19 cellular contexts compared by ENCODE assay signal in genomic region chr11:70322653-70323052, GRCh38.
"Had no signal": no experiment of that assay in that cellular context is flagged by ENCODE, and none has a peak within 500 bp of the region (broad histone marks: within the 10 kb centered on the region; RNA-seq: fewer than 3 reads in every experiment).

No MANE protein-coding gene starts in this region.

- H3K27me3 Mint-ChIP-seq: activated CD8-positive, alpha-beta T cell treated with anti-CD3 and anti-CD28 coated beads for 36 hours; activated naive CD8-positive, alpha-beta T cell treated with anti-CD3 and anti-CD28 coated beads, Interleukin-2, amount 50 U/mL, for 24 hours; central memory CD8-positive, alpha-beta T cell; T-cell had no signal

- H3K4me3 ChIP-seq: tibial nerve, vagina had no signal

- H3K27me3 ChIP-seq: tibial nerve, vagina had no signal

- ATAC-seq: activated CD8-positive, alpha-beta T cell treated with anti-CD3 and anti-CD28 coated beads for 36 hours; activated naive CD8-positive, alpha-beta T cell treated with anti-CD3 and anti-CD28 coated beads, Interleukin-2, amount 50 U/mL, for 24 hours; activated T-cell treated with anti-CD3 and anti-CD28 coated beads, Interleukin-2, amount 50 U/mL, for 72 hours; left cardiac atrium; T-cell had no signal

- H3K4me1 ChIP-seq: vagina had no signal

- H3K27ac ChIP-seq: vagina, WERI-Rb-1 had no signal

- H3K4me3 Mint-ChIP-seq: activated CD8-positive, alpha-beta T cell treated with anti-CD3 and anti-CD28 coated beads for 36 hours; activated naive CD8-positive, alpha-beta T cell treated with anti-CD3 and anti-CD28 coated beads, Interleukin-2, amount 50 U/mL, for 24 hours; activated T-cell treated with anti-CD3 and anti-CD28 coated beads, Interleukin-2, amount 50 U/mL, for 72 hours; central memory CD8-positive, alpha-beta T cell; T-cell had no signal

- H3K27ac Mint-ChIP-seq: activated CD8-positive, alpha-beta T cell treated with anti-CD3 and anti-CD28 coated beads for 36 hours; activated naive CD8-positive, alpha-beta T cell treated with anti-CD3 and anti-CD28 coated beads, Interleukin-2, amount 50 U/mL, for 24 hours; activated T-cell treated with anti-CD3 and anti-CD28 coated beads, Interleukin-2, amount 50 U/mL, for 72 hours; T-cell had no signal

- H3K9me3 ChIP-seq: tibial nerve, vagina had no signal

- H3K9me3 Mint-ChIP-seq: activated CD8-positive, alpha-beta T cell treated with anti-CD3 and anti-CD28 coated beads for 36 hours; activated naive CD8-positive, alpha-beta T cell treated with anti-CD3 and anti-CD28 coated beads, Interleukin-2, amount 50 U/mL, for 24 hours; activated T-cell treated with anti-CD3 and anti-CD28 coated beads, Interleukin-2, amount 50 U/mL, for 72 hours; central memory CD8-positive, alpha-beta T cell; T-cell had no signal

- DNase-seq: activated CD4-positive, alpha-beta T cell treated with anti-CD3 and anti-CD28 coated beads for 4 hours; activated CD8-positive, alpha-beta memory T cell treated with anti-CD3 and anti-CD28 coated beads, Interleukin-2, amount 50 U/mL, for 4 hours; activated CD8-positive, alpha-beta T cell treated with anti-CD3 and anti-CD28 coated beads for 36 hours; activated gamma-delta T cell treated with Interleukin-2 at 50 U/mL for 16 hours; activated naive CD8-positive, alpha-beta T cell treated with anti-CD3 and anti-CD28 coated beads, Interleukin-2, amount 50 U/mL, for 24 hours; activated T-cell treated with anti-CD3 and anti-CD28 coated beads, Interleukin-2, amount 50 U/mL, for 72 hours; dermis blood vessel endothelial cell; hippocampal formation; left cardiac atrium; mammary epithelial cell; retina; stimulated activated CD4-positive, alpha-beta T cell treated with anti-CD3 and anti-CD28 coated beads, Interleukin-15, amount 100 ng/mL, for 24 hours; stimulated activated CD4-positive, alpha-beta T cell treated with anti-CD3 and anti-CD28 coated beads, Interleukin-4, amount 100 ng/mL, for 24 hours; T-cell; T1000; WERI-Rb-1 had no signal
